In the genomic region with DNA sequence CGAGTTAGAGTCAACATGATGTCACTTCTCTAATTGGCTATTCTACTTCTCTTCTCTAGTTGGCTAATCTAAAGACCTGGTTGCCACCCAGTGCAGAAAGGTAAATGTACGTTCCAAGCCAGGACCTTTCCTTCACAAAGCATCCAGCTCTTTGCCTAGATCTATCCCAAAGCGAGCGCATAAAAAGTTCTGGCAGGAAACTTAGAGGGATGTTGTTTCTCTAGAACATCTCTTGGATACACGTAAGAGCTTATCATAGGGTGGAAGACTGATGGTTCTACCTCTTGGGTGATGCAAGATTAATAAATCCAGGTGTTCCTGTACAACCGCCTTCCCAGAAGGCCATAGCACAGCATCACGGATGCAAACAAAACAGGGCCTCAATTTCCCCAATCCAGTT, we compare ENCODE assay signal across 35 cellular contexts. TPM values are rescaled to one million over a fixed set of nuclear protein-coding genes. Genes with fewer than 3 reads are reported as not detected.
"Had no signal": no experiment of that assay in that cellular context is flagged by ENCODE, and none has a peak within 500 bp of the region (broad histone marks: within the 10 kb centered on the region; RNA-seq: fewer than 3 reads in every experiment).

A gene (minus strand): TSS at position 101 of the 400 bp plus-strand sequence. CDS start 84 bp downstream, at position 17.

- H3K4me2 ChIP-seq: PC-9 had no signal

- ATAC-seq: Panc1, Right ventricle myocardium inferior, SK-N-SH treated with all-trans-retinoic acid at 6 μM for 48 hours, T-cell had no signal

- H3K27me3 ChIP-seq: MG63, SJCRH30 had no signal

- H3K9me3 ChIP-seq: MG63, SJCRH30 had no signal

- H3K36me3 ChIP-seq: MG63, SJCRH30 had no signal

- H3K4me3 ChIP-seq: MG63, PC-9, SJCRH30, SK-N-MC had no signal

- H3K27ac Mint-ChIP-seq: T-cell had no signal

- DNase-seq: MG63, NCI-H1048, NCI-H1092 treated with DMSO at 0.1 percent for 48 hours, NCI-H1105 treated with DMSO at 0.1 percent for 48 hours, NCI-H1436, NCI-H146, NCI-H1694, NCI-H1930, NCI-H2029 treated with DMSO at 0.1 percent for 48 hours, NCI-H2081 treated with DMSO at 0.1 percent for 48 hours, NCI-H2107, NCI-H2171, NCI-H226, NCI-H446 treated with DMSO at 0.1 percent for 48 hours, NCI-H510A, NCI-H524, NCI-H69, NCI-H748 treated with DMSO at 0.1 percent for 48 hours, NCI-H82, PC-9, SHP77, SIG-M5, SJCRH30, T-cell had no signal

- H3K4me3 Mint-ChIP-seq: T-cell had no signal

- H3K27me3 Mint-ChIP-seq: T-cell had no signal

- FAIRE-seq: RCC 7860 had no signal

- H2AFZ ChIP-seq: PC-9 had no signal

- H3K4me1 ChIP-seq: SJCRH30 had no signal

- H3K27ac ChIP-seq: PC-9, RWPE1, SJCRH30, SK-N-MC had no signal

- H3K9me3 Mint-ChIP-seq: T-cell had no signal

RNA-seq across cellular contexts. Expression of the gene that starts here (rescaled TPM):
- total RNA-seq: M059J; OCI-LY7; PC-9; Right ventricle myocardium inferior; RPMI7951; SJCRH30; SK-MEL-5; T-cell; T-helper 1 cell treated with Interleukin-12 subunit alpha and Interleukin-12 subunit beta and Interleukin-4 antibody, amounts not matched to agents 30 ng/mL and 1 ng/mL, for 36 hours had no signal
